In the genomic region with DNA sequence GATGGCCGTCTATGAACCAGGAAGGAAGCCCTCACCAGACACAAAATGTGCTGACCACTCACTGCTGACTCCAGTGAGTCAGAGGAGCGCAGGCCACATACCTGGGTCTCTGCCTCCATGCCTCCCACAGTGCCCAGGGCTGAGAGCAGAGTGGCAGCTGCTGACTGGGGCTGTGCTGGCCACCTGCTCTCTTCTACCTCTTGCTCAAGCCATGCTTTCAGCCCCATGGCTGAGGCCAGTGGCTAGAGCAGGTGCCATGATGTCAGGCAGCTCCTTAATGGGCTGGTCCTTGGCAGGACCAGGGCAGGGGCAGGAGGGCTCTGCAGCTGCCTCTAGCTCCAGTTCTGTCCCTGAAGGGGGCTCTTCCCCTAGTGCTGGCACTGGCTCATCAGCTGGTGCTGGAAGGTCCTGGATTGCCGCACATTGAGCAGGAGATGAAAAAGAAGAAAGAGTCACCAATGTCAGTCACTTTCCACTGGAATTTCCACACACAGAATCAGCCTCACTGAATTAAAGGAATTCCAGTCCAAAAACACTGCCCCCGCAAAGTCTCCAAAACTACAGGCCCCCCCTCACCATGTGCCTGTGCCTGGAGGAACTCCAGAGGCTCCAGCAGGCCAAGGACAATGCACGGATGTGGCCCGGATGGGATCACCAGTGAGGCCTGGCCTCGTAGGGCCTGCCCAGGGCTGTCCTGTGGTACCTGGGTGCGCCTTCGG, we compare ENCODE assay signal across 20 cellular contexts.
"Had no signal": no experiment of that assay in that cellular context is flagged by ENCODE, and none has a peak within 500 bp of the region (broad histone marks: within the 10 kb centered on the region; RNA-seq: fewer than 3 reads in every experiment).

No MANE protein-coding gene starts in this region.

- H3K4me3 Mint-ChIP-seq: activated CD4-positive, alpha-beta memory T cell treated with anti-CD3 and anti-CD28 coated beads for 36 hours; activated CD8-positive, alpha-beta memory T cell treated with anti-CD3 and anti-CD28 coated beads, Interleukin-2, amount 10 ng/mL, durations not matched to agents 7 days and 5 days; activated naive CD8-positive, alpha-beta T cell treated with anti-CD3 and anti-CD28 coated beads, Interleukin-2, amount 10 ng/mL, durations not matched to agents 7 days and 5 days; naive B cell; T-helper 2 cell treated with Interferon-gamma antibody and Interleukin-4, amounts not matched to agents 5 μg/mL and 100 μg/mL, for 36 hours; WTC11 had no signal

- H3K9me3 ChIP-seq: left lung, neutrophil, tibial nerve had no signal

- H3K27ac ChIP-seq: left lung, neutrophil, tibial nerve had no signal

- H3K4me3 ChIP-seq: left lung, tibial nerve had no signal

- H3K9me3 Mint-ChIP-seq: activated CD4-positive, alpha-beta memory T cell treated with anti-CD3 and anti-CD28 coated beads for 36 hours; activated naive CD8-positive, alpha-beta T cell treated with anti-CD3 and anti-CD28 coated beads, Interleukin-2, amount 10 ng/mL, durations not matched to agents 7 days and 5 days; activated T-helper 2 cell treated with anti-CD3 and anti-CD28 coated beads, Interferon-gamma antibody, Interleukin-2, Interleukin-4, amounts not matched to agents 10 μg/mL and 5 μg/mL and 100 μg/mL, durations not matched to agents 14 hours and 24 hours and 36 hours; naive B cell; T-helper 2 cell treated with Interferon-gamma antibody and Interleukin-4, amounts not matched to agents 5 μg/mL and 100 μg/mL, for 36 hours; WTC11 had no signal

- DNase-seq: activated CD4-positive, alpha-beta memory T cell treated with anti-CD3 and anti-CD28 coated beads for 36 hours; activated CD4-positive, alpha-beta T cell treated with anti-CD3 and anti-CD28 coated beads for 4 hours; activated CD8-positive, alpha-beta memory T cell treated with anti-CD3 and anti-CD28 coated beads, Interleukin-2, amount 10 ng/mL, durations not matched to agents 7 days and 5 days; activated naive CD4-positive, alpha-beta T cell treated with Interleukin-2 at 50 U/mL for 16 hours; activated naive CD8-positive, alpha-beta T cell treated with anti-CD3 and anti-CD28 coated beads, Interleukin-2, amount 10 ng/mL, durations not matched to agents 7 days and 5 days; activated T-cell treated with anti-CD3 and anti-CD28 coated beads, Interleukin-2, amount 50 U/mL, for 1 hour; amygdala; kidney; left lung; mammary epithelial cell; naive B cell; posterior cingulate gyrus; stimulated activated CD4-positive, alpha-beta T cell treated with anti-CD3 and anti-CD28 coated beads, Interleukin-2, amount 100 ng/mL, for 24 hours; stimulated activated naive CD8-positive, alpha-beta T cell treated with anti-CD3 and anti-CD28 coated beads, Interleukin-15, Interleukin-2, amounts not matched to agents 100 U/mL and 50 U/mL, for 24 hours; substantia nigra had no signal

- H3K27me3 Mint-ChIP-seq: activated CD4-positive, alpha-beta memory T cell treated with anti-CD3 and anti-CD28 coated beads for 36 hours had no signal

- H3K36me3 ChIP-seq: left lung, neutrophil, tibial nerve had no signal

- H3K27me3 ChIP-seq: left lung, neutrophil had no signal

- ATAC-seq: activated CD8-positive, alpha-beta memory T cell treated with anti-CD3 and anti-CD28 coated beads, Interleukin-2, amount 10 ng/mL, durations not matched to agents 7 days and 5 days; left lung; stimulated activated naive CD8-positive, alpha-beta T cell treated with anti-CD3 and anti-CD28 coated beads, Interleukin-15, Interleukin-2, amounts not matched to agents 100 U/mL and 50 U/mL, for 24 hours; WTC11 had no signal

- H3K36me3 Mint-ChIP-seq: activated CD4-positive, alpha-beta memory T cell treated with anti-CD3 and anti-CD28 coated beads for 36 hours; activated CD8-positive, alpha-beta memory T cell treated with anti-CD3 and anti-CD28 coated beads, Interleukin-2, amount 10 ng/mL, durations not matched to agents 7 days and 5 days; activated naive CD8-positive, alpha-beta T cell treated with anti-CD3 and anti-CD28 coated beads, Interleukin-2, amount 10 ng/mL, durations not matched to agents 7 days and 5 days; naive B cell; WTC11 had no signal

- H3K27ac Mint-ChIP-seq: activated CD4-positive, alpha-beta memory T cell treated with anti-CD3 and anti-CD28 coated beads for 36 hours; activated CD8-positive, alpha-beta memory T cell treated with anti-CD3 and anti-CD28 coated beads, Interleukin-2, amount 10 ng/mL, durations not matched to agents 7 days and 5 days; activated naive CD8-positive, alpha-beta T cell treated with anti-CD3 and anti-CD28 coated beads, Interleukin-2, amount 10 ng/mL, durations not matched to agents 7 days and 5 days; activated T-helper 2 cell treated with anti-CD3 and anti-CD28 coated beads, Interferon-gamma antibody, Interleukin-2, Interleukin-4, amounts not matched to agents 10 μg/mL and 5 μg/mL and 100 μg/mL, durations not matched to agents 14 hours and 24 hours and 36 hours; T-helper 2 cell treated with Interferon-gamma antibody and Interleukin-4, amounts not matched to agents 5 μg/mL and 100 μg/mL, for 36 hours; WTC11 had no signal

- H3K4me1 ChIP-seq: left lung, tibial nerve had no signal
